In genomic region chr13:60435762-60436374, GRCh38 we compare ENCODE assay signal across 23 cellular contexts. TPM values are rescaled to one million over a fixed set of nuclear protein-coding genes. Genes with fewer than 3 reads are reported as not detected.
DNase-seq lines count a peak whose midpoint lies in the region; ATAC-seq, FAIRE-seq and TF ChIP-seq lines count a peak whose summit lies in the region.
"Had no signal": no experiment of that assay in that cellular context is flagged by ENCODE, and none has a peak within 500 bp of the region (broad histone marks: within the 10 kb centered on the region; RNA-seq: fewer than 3 reads in every experiment).

No MANE protein-coding gene starts in this region.

- no peak overlapping the region for H3K9ac ChIP-seq in HepG2 (ENCODE audit: insufficient read depth, low read depth, low read length)
- H3K9ac ChIP-seq: BLaER1 treated with 17β-estradiol and CSF1 and Interleukin-3, amounts not matched to agents 10 nM and 100 nM had no signal

- intact Hi-C loops in HepG2 (cut with micrococcal nuclease; ENCODE audit: unreplicated experiment) (loop anchor here (10.0 kb wide), 1 partner anchor 1041 kb away; no protein-coding TSS in a partner anchor), right lobe of liver (cut with DNase I) (no loop called here)

- H3K9me3 ChIP-seq in HepG2 (ENCODE audit: low read length) (no peaks in the 10 kb centered on the region), right lobe of liver (no peaks in the 10 kb centered on the region)
- H3K9me3 ChIP-seq: psoas muscle, uterus had no signal

- FAIRE-seq in HepG2 (lab: Jason Lieb, UNC): no peak
- FAIRE-seq: A204.1, GM19239 had no signal

- DNase-seq in HepG2 (ENCODE audit: low spot score) (no peak), right lobe of liver (no peak), HT-29 (ENCODE audit: low spot score) (no peak), SIG-M5 (lab: John Stamatoyannopoulos, UW) (no peak)
- no peak for DNase-seq in stimulated activated effector memory CD8-positive, alpha-beta T cell treated with anti-CD3 and anti-CD28 coated beads, Interleukin-12 subunit alpha, Interleukin-12 subunit beta, amount 100 ng/mL, for 72 hours (ENCODE audit: low spot score in 2 of 2)
- DNase-seq in activated CD8-positive, alpha-beta memory T cell treated with anti-CD3 and anti-CD28 coated beads, Interleukin-2, amount 50 U/mL, for 4 hours: no peak
- DNase-seq: activated CD4-positive, alpha-beta T cell treated with anti-CD3 and anti-CD28 coated beads, Interleukin-2, amount 50 U/mL, for 4 hours; activated naive CD4-positive, alpha-beta T cell treated with anti-CD3 and anti-CD28 coated beads, Interleukin-2, amount 50 U/mL, for 16 hours; activated T-cell treated with anti-CD3 and anti-CD28 coated beads, Interleukin-2, amount 50 U/mL, for 4 hours; midbrain; NCI-H1436; NCI-H526 treated with DMSO at 0.1 percent for 48 hours; psoas muscle; SHP77 treated with DMSO at 0.1 percent for 48 hours; stimulated activated CD4-positive, alpha-beta T cell treated with anti-CD3 and anti-CD28 coated beads, Interleukin-4, amount 100 ng/mL, for 1 hour; T-cell; uterus had no signal

- H3K36me3 ChIP-seq in HepG2 (replicated peaks in 1 of 2; ENCODE audit: control insufficient read depth in 1 of 2, insufficient read depth in 2 of 2, low read length in 2 of 2) (no peaks in the 10 kb centered on the region), right lobe of liver (no peaks in the 10 kb centered on the region)
- H3K36me3 ChIP-seq: BLaER1 treated with 17β-estradiol and CSF1 and Interleukin-3, amounts not matched to agents 10 nM and 100 nM; uterus had no signal

- H3K27me3 ChIP-seq in HepG2 (ENCODE audit: control insufficient read depth in 1 of 2, insufficient read depth in 2 of 2, low read length in 2 of 2) (no peaks in the 10 kb centered on the region), right lobe of liver (no peaks in the 10 kb centered on the region)
- H3K27me3 ChIP-seq: BLaER1 treated with 17β-estradiol and CSF1 and Interleukin-3, amounts not matched to agents 10 nM and 100 nM; uterus had no signal

- H3K4me3 ChIP-seq in HepG2 (replicated peaks in 1 of 3; ENCODE audit: insufficient read depth in 1 of 3, low read depth in 2 of 3, low read length in 3 of 3): no peak overlapping the region
- H3K4me3 ChIP-seq in right lobe of liver: no peak overlapping the region
- H3K4me3 ChIP-seq: BLaER1 treated with 17β-estradiol and CSF1 and Interleukin-3, amounts not matched to agents 10 nM and 100 nM; psoas muscle; smooth muscle cell; uterus had no signal

- H3K4me1 Mint-ChIP-seq in stimulated activated effector memory CD8-positive, alpha-beta T cell treated with anti-CD3 and anti-CD28 coated beads, Interleukin-12 subunit alpha, Interleukin-12 subunit beta, amount 100 ng/mL, for 72 hours: peaks cover 23% of the 10 kb centered on the region

- H3K27ac Mint-ChIP-seq in stimulated activated effector memory CD8-positive, alpha-beta T cell treated with anti-CD3 and anti-CD28 coated beads, Interleukin-12 subunit alpha, Interleukin-12 subunit beta, amount 100 ng/mL, for 72 hours: no peak overlapping the region
- H3K27ac Mint-ChIP-seq: T-cell had no signal

- in situ Hi-C loops in HepG2 (cut with HindIII; ENCODE audit: extremely low pct_ligation_motif_present, low pct_unique_long_range_greater_than_20kb): no loop called here

- H3K36me3 Mint-ChIP-seq in stimulated activated effector memory CD8-positive, alpha-beta T cell treated with anti-CD3 and anti-CD28 coated beads, Interleukin-12 subunit alpha, Interleukin-12 subunit beta, amount 100 ng/mL, for 72 hours: no peaks in the 10 kb centered on the region
- H3K36me3 Mint-ChIP-seq: T-cell had no signal

- H3K27ac ChIP-seq in HepG2 (ENCODE audit: extremely low read length, insufficient read depth, low read length) (no peak overlapping the region), right lobe of liver (no peak overlapping the region)
- H3K27ac ChIP-seq: BLaER1 treated with 17β-estradiol and CSF1 and Interleukin-3, amounts not matched to agents 10 nM and 100 nM; psoas muscle; uterus had no signal

- no peak overlapping the region for H2AFZ ChIP-seq in HepG2 (ENCODE audit: low read length)

- H3K4me1 ChIP-seq in HepG2 (ENCODE audit: insufficient read depth, low read length) (no peaks in the 10 kb centered on the region), right lobe of liver (no peaks in the 10 kb centered on the region)
- H3K4me1 ChIP-seq: BLaER1 treated with 17β-estradiol and CSF1 and Interleukin-3, amounts not matched to agents 10 nM and 100 nM; psoas muscle; uterus had no signal

- no TSS peak for BruUV-seq in HepG2 (replicated peaks; lab: Mats Ljungman, UMichigan)

- TF ChIP-seq RAD21 in HepG2 (CRISPR knock-in tag; IDR thresholded peaks at IDR 0.05): no peak

- no peaks in the 10 kb centered on the region for H3K9me3 Mint-ChIP-seq in stimulated activated effector memory CD8-positive, alpha-beta T cell treated with anti-CD3 and anti-CD28 coated beads, Interleukin-12 subunit alpha, Interleukin-12 subunit beta, amount 100 ng/mL, for 72 hours
- H3K9me3 Mint-ChIP-seq: activated T-cell treated with anti-CD3 and anti-CD28 coated beads, Interleukin-2, amount 50 U/mL, for 4 hours; T-cell had no signal

- H3K79me2 ChIP-seq in HepG2 (ENCODE audit: insufficient read depth, low read length): no peaks in the 10 kb centered on the region

- POLR2A ChIA-PET in HepG2 (lab: Yijun Ruan, JAX): no interaction called here

- no peak for TF ChIP-seq EP300 in HepG2 (IDR thresholded peaks at IDR 0.05; ENCODE audit: low read depth in 2 of 2, low read length in 2 of 2)
- TF ChIP-seq EP300 in HepG2 (CRISPR knock-in tag; IDR thresholded peaks at IDR 0.05; ENCODE audit: borderline replicate concordance): no peak

- no peak overlapping the region for H3K4me2 ChIP-seq in HepG2 (ENCODE audit: low read depth, low read length)
- H3K4me2 ChIP-seq: BLaER1 treated with 17β-estradiol and CSF1 and Interleukin-3, amounts not matched to agents 10 nM and 100 nM; smooth muscle cell had no signal

- H4K20me1 ChIP-seq in HepG2 (ENCODE audit: insufficient read depth, low read length): no peaks in the 10 kb centered on the region
- H4K20me1 ChIP-seq: BLaER1 treated with 17β-estradiol and CSF1 and Interleukin-3, amounts not matched to agents 10 nM and 100 nM had no signal

- H3K4me3 Mint-ChIP-seq in stimulated activated effector memory CD8-positive, alpha-beta T cell treated with anti-CD3 and anti-CD28 coated beads, Interleukin-12 subunit alpha, Interleukin-12 subunit beta, amount 100 ng/mL, for 72 hours: no peak overlapping the region
- H3K4me3 Mint-ChIP-seq: activated T-cell treated with anti-CD3 and anti-CD28 coated beads, Interleukin-2, amount 50 U/mL, for 4 hours; T-cell had no signal

- TF ChIP-seq CTCF in HepG2 (CRISPR knock-in tag; IDR thresholded peaks at IDR 0.05) (no peak), right lobe of liver (IDR thresholded peaks at IDR 0.05) (no peak)

- CTCF ChIA-PET in HepG2 (lab: Yijun Ruan, JAX; ENCODE audit: low intra/inter-chr PET ratio, low total read pairs): no interaction called here

- no peak for ATAC-seq in HepG2
- no peak for ATAC-seq in right lobe of liver
- peak; percentile 43 for ATAC-seq in GM19452 (IDR thresholded peaks at IDR 0.05; ENCODE audit: unreplicated experiment)
- peak; percentile 31 for ATAC-seq in HG03565 (IDR thresholded peaks at IDR 0.05; ENCODE audit: unreplicated experiment)
- ATAC-seq in stimulated activated effector memory CD8-positive, alpha-beta T cell treated with anti-CD3 and anti-CD28 coated beads, Interleukin-12 subunit alpha, Interleukin-12 subunit beta, amount 100 ng/mL, for 72 hours: peak; percentile 62
- ATAC-seq: psoas muscle, T-cell had no signal

- no peak for TF ChIP-seq POLR2A in HepG2 (IDR thresholded peaks at IDR 0.05; ENCODE audit: insufficient read depth in 1 of 2, low read depth in 2 of 2, low read length in 2 of 2)
- TF ChIP-seq POLR2A in right lobe of liver (IDR thresholded peaks at IDR 0.05): no peak

- 97% methylated on average over 2 of the region's 2 CpGs for WGBS in HepG2 (ENCODE audit: low lambda C conversion rate)
- WGBS in right lobe of liver (ENCODE audit: insufficient coverage, low coverage, low lambda C conversion rate, missing lambda C conversion rate): 90% methylated on average over 2 of the region's 2 CpGs

TF ChIP-seq in HepG2, 621 proteins besides CTCF, POLR2A, EP300 and RAD21:
- TF ChIP-seq MAFF (IDR thresholded peaks at IDR 0.05; ENCODE audit: low read depth, low read length) (peak; percentile 45; the same call in 1 of the 2 replicates), THAP11 (CRISPR knock-in tag; IDR thresholded peaks at IDR 0.05) (no peak), MAFK (conservative IDR thresholded peaks at IDR 0.05 in 1 of 2, IDR thresholded peaks at IDR 0.05 in 1 of 2; ENCODE audit: low read length in 2 of 2) (peak in 1 of 2 experiments; percentile 62; a peak in 2 of 4 replicates)

RNA-seq across cellular contexts. Expression of gene TDRD3, which starts 38.8 kb away (rescaled TPM):
- total RNA-seq in HepG2 (2016; rRNA removed; fragmentation: Illumina TruSeq; extraction: Trizol) (11.8 and 13.3 TPM in 2 replicates), right lobe of liver (10 to 100 TPM in 5 of 6 experiments, 1 to 10 TPM in 1; 9.6 to 12.8 (median 11.4) TPM)
- total RNA-seq in HepG2 (2016; cell fraction: cytosol; rRNA removed; fragmentation: Illumina TruSeq; extraction: Trizol; ENCODE audit: low read depth): 57.8 and 58.7 TPM in 2 replicates
- 12.1 and 12.2 TPM in 2 replicates for total RNA-seq in HepG2 (2016; cell fraction: insoluble cytoplasmic fraction; rRNA removed; fragmentation: Illumina TruSeq; extraction: Trizol)
- total RNA-seq in HepG2 (2016; cell fraction: membrane; rRNA removed; fragmentation: Illumina TruSeq; extraction: Trizol): 19.8 and 23.5 TPM in 2 replicates
- total RNA-seq in HepG2 (2016; cell fraction: nucleus; rRNA removed; fragmentation: Illumina TruSeq; extraction: Trizol): 17.1 and 18.3 TPM in 2 replicates
- polyA plus RNA-seq in HepG2 (2011; rRNA removed): 3.7 and 4.7 TPM in 2 replicates
- 1.4 and 2.2 TPM in 2 replicates for polyA plus RNA-seq in HepG2 (2011; cell fraction: cytosol; rRNA removed)
- 3.0 and 3.3 TPM in 2 replicates for polyA plus RNA-seq in HepG2 (2011; cell fraction: nucleus; rRNA removed)
- polyA plus RNA-seq in HepG2 (2012): 6.5 and 8.0 TPM in 2 replicates
- 2.8 and 3.0 TPM in 2 replicates for polyA plus RNA-seq in HepG2 (2016; cell fraction: cytosol; fragmentation: Illumina TruSeq; extraction: Trizol; ENCODE audit: low read depth)
- 11.3 and 12.0 TPM in 2 replicates for polyA plus RNA-seq in HepG2 (2016; cell fraction: insoluble cytoplasmic fraction; fragmentation: Illumina TruSeq; extraction: Trizol; ENCODE audit: low read depth)
- polyA plus RNA-seq in HepG2 (2016; cell fraction: membrane; fragmentation: Illumina TruSeq; extraction: Trizol; ENCODE audit: low read depth): 5.6 and 6.7 TPM in 2 replicates
- polyA plus RNA-seq in HepG2 (2016; cell fraction: nucleus; fragmentation: Illumina TruSeq; extraction: Trizol; ENCODE audit: insufficient read depth, low read depth): 7.9 and 9.5 TPM in 2 replicates
- 2.0 and 9.4 TPM in 2 replicates for polyA minus RNA-seq in HepG2 (2011; rRNA and poly(A)+ RNA removed; ENCODE audit: low replicate concordance)
- polyA minus RNA-seq in HepG2 (2011; cell fraction: cytosol; rRNA and poly(A)+ RNA removed): 9.1 and 10.1 TPM in 2 replicates
- 30.9 and 31.6 TPM in 2 replicates for polyA minus RNA-seq in HepG2 (2011; cell fraction: nucleus; rRNA and poly(A)+ RNA removed)
- 8.9 and 10.2 TPM in 2 replicates for total RNA-seq in HT-29 (2014; rRNA removed; shearing (Covaris generic))

Comparison
In these comparisons a context has a peak if more than half of its experiments do, and no peak if none do; other contexts are left out.
1. ATAC-seq: peak in GM19452 (single experiment), HG03565 (single experiment) and stimulated activated effector memory CD8-positive, alpha-beta T cell treated with anti-CD3 and anti-CD28 coated beads, Interleukin-12 subunit alpha, Interleukin-12 subunit beta, amount 100 ng/mL, for 72 hours (single experiment); none in HepG2 (single experiment) and right lobe of liver (0 of 4).